ENCODE assay signal across 11 cellular contexts in the genomic region with DNA sequence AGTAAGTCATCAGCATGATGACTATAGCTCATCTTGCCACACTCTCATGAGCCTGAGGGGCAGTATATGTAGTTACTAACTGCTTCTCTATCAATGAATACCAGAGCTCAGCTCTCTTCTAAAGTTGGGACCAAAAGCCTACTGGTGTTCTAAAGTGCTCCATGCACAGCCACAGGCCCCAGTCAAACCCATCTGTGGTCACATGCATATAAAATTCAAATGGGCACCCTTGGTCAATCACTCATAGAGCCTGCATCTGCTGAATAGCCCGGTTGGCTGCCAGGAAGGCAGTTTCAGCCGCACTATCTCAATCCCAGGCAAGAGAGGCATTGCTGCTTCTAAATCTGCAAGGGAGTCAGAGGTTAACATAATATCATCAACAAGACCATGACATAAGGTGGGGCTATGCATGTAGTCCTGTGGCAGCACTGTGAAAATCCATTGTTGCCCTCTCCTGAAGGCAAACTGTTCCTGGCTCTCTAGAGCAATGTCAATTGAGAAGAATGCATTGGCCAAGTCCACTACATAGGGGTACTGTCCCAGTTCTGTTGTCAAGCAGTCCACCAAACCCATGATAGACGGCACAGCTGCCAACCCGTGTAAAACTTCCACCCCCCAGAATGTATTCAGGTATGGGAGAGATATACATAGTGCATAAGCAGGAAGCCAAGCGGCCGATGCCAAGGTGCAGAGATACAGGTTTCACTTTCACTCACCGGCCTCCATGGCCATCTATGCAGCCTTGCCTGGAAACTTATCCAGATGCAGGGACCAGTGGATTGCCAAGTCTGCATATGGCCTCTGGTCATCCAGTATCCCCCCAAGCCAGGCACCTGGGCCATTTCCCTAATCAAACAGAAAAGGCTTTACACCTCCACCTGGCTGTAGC.
A peak's percentile ranks its signal among the peaks of the same experiment; 100 is the strongest.
DNase-seq lines count a peak whose midpoint lies in the region; ATAC-seq, FAIRE-seq and TF ChIP-seq lines count a peak whose summit lies in the region.
"Had no signal": no experiment of that assay in that cellular context is flagged by ENCODE, and none has a peak within 500 bp of the region (broad histone marks: within the 10 kb centered on the region; RNA-seq: fewer than 3 reads in every experiment).

No MANE protein-coding gene starts in this region.

- no peaks in the 10 kb centered on the region for H3K27me3 Mint-ChIP-seq in activated B cell treated with CpG ODN at 0.5 μM for 24 hours

- CTCF ChIA-PET in activated B cell treated with CpG ODN at 0.5 μM for 24 hours (lab: Charles Lee), result no interaction called here

- ATAC-seq in GM18502 (IDR thresholded peaks at IDR 0.05; ENCODE audit: poor library complexity, unreplicated experiment), result peak; percentile 33
- ATAC-seq in GM21619 (IDR thresholded peaks at IDR 0.05; ENCODE audit: unreplicated experiment), result peak; percentile 24
- peak; percentile 45 for ATAC-seq in activated B cell treated with CpG ODN at 0.5 μM for 24 hours (ENCODE audit: low read depth)
- ATAC-seq in right lobe of liver, result peak; percentile 66 to 88 (median 78)

- H3K9me3 ChIP-seq in right lobe of liver, result no peaks in the 10 kb centered on the region
- H3K9me3 ChIP-seq: thoracic aorta had no signal

- H3K4me3 ChIP-seq in right lobe of liver, result no peak overlapping the region
- H3K4me3 ChIP-seq in dorsolateral prefrontal cortex, result no peak overlapping the region
- H3K4me3 ChIP-seq: thoracic aorta had no signal

- no peaks in the 10 kb centered on the region for H3K36me3 ChIP-seq in right lobe of liver
- H3K36me3 ChIP-seq: thoracic aorta had no signal

- no peak overlapping the region for H3K27ac ChIP-seq in right lobe of liver
- H3K27ac ChIP-seq in dorsolateral prefrontal cortex, result no peak overlapping the region
- H3K27ac ChIP-seq: thoracic aorta had no signal

- H3K4me3 Mint-ChIP-seq in activated B cell treated with CpG ODN at 0.5 μM for 24 hours, result peak overlapping the region; percentile 69

- H3K36me3 Mint-ChIP-seq in activated B cell treated with CpG ODN at 0.5 μM for 24 hours (ENCODE audit: low read depth), result no peaks in the 10 kb centered on the region

- DNase-seq in activated B cell treated with CpG ODN at 0.5 μM for 24 hours (no peak), right lobe of liver (peak in 2 of 3 donors; percentile 41 to 54), HTR-8/SVneo (ENCODE audit: insufficient read length, low spot score) (no peak), dorsolateral prefrontal cortex (no peak), GM20000 (ENCODE audit: low spot score) (no peak)
- DNase-seq in activated CD4-positive, CD25-positive, alpha-beta regulatory T cell (lab: John Stamatoyannopoulos, UW), result no peak
- DNase-seq: NCI-H2081 had no signal

- H3K4me1 ChIP-seq in right lobe of liver, result peaks cover 0 to 5% (median 0%) of the 10 kb centered on the region in 4 donors

- no peaks in the 10 kb centered on the region for H3K27me3 ChIP-seq in right lobe of liver
- H3K27me3 ChIP-seq in dorsolateral prefrontal cortex, result no peaks in the 10 kb centered on the region

- H3K27ac Mint-ChIP-seq in activated B cell treated with CpG ODN at 0.5 μM for 24 hours, result no peak overlapping the region

- FAIRE-seq in HTR-8/SVneo (lab: Jason Lieb, UNC), result no peak
- FAIRE-seq: keratinocyte had no signal

- TF ChIP-seq POLR2A in right lobe of liver (IDR thresholded peaks at IDR 0.05), result no peak

- H3K4me1 Mint-ChIP-seq in activated B cell treated with CpG ODN at 0.5 μM for 24 hours, result peaks cover 23% of the 10 kb centered on the region

- intact Hi-C loops in activated B cell treated with CpG ODN at 0.5 μM for 24 hours (cut with micrococcal nuclease) (no loop called here), right lobe of liver (cut with DNase I) (loop anchor here (10.0 kb wide), 1 partner anchor 49 kb away; no protein-coding TSS in a partner anchor), dorsolateral prefrontal cortex (cut with DNase I) (loop anchor here in 1 of 2 donors (5.0 kb wide), 1 partner anchor 41 kb away; no protein-coding TSS in a partner anchor)

- POLR2A ChIA-PET in activated B cell treated with CpG ODN at 0.5 μM for 24 hours (lab: Charles Lee), result no interaction called here

- 53% methylated on average over 3 of the region's 7 CpGs for WGBS in right lobe of liver (ENCODE audit: insufficient coverage, low coverage, low lambda C conversion rate, missing lambda C conversion rate)

- peaks cover 11% of the 10 kb centered on the region for H3K9me3 Mint-ChIP-seq in activated B cell treated with CpG ODN at 0.5 μM for 24 hours

- TF ChIP-seq CTCF in activated B cell treated with CpG ODN at 0.5 μM for 24 hours (IDR thresholded peaks at IDR 0.05), result no peak
- TF ChIP-seq CTCF in right lobe of liver (IDR thresholded peaks at IDR 0.05), result no peak
- TF ChIP-seq CTCF in dorsolateral prefrontal cortex (IDR thresholded peaks at IDR 0.05 in 54 of 56, conservative IDR thresholded peaks at IDR 0.05 in 2 of 56; ENCODE audit: low read depth in 1 of 56, partially characterized antibody in 56 of 56), result no peak
- TF ChIP-seq CTCF in GM20000 (IDR thresholded peaks at IDR 0.05; ENCODE audit: extremely low read depth, missing control alignments), result no peak

Comparison
In these comparisons a context has a peak if more than half of its experiments do, and no peak if none do; other contexts are left out.
1. ATAC-seq: peak in every context shown above with its lines; median percentile 78 in right lobe of liver; 45 in activated B cell treated with CpG ODN at 0.5 μM for 24 hours; 33 in GM18502; 24 in GM21619.
2. DNase-seq: peak in right lobe of liver (2 of 3); none in activated B cell treated with CpG ODN at 0.5 μM for 24 hours (single experiment), HTR-8/SVneo (single experiment), dorsolateral prefrontal cortex (0 of 10), activated CD4-positive, CD25-positive, alpha-beta regulatory T cell (0 of 4) and GM20000 (single experiment).